Comparison of ENCODE assay signal across 8 cellular contexts in the genomic region with DNA sequence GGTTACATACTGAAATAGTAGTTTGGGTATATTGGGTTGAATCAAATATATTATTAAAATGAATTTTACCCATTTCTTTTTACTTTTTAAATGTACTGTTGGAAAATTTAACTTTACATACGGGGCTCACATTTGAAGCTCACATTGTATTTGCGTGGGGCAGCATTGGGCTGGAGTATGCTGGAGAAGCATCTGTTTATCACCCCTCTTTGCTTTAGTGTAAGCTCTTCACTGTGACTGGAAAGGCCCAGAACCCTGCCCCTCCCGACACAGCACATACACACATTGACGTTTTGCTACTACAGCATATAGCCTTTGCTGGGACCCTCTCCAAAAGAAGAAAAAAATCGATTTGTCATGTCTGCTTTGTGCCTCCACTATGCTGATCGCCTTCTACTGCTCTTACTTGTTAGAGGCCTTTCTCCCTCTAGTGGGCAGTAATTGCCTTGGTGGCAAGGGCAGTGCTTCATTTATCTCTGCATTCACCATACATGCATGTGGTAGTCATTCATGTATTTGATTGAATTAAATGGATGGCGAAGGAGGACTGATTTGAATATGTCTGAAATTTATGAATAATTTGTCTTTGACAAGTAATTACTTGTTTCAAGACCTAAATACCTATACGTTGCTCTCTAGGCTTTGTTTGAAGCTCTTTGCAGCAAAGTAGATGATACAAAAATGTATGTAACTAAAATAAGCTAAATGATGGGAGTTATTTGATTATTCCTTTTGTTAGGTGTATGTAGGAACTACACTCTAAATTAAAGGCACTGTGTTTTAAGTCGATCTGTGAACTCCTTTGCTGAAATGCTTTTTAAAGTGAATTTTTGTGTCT. TPM values are rescaled to one million over a fixed set of nuclear protein-coding genes. Genes with fewer than 3 reads are reported as not detected.
DNase-seq lines count a peak whose midpoint lies in the region; ATAC-seq, FAIRE-seq and TF ChIP-seq lines count a peak whose summit lies in the region.

No MANE protein-coding gene starts in this region.

- peaks cover 0 to 2% (median 0%) of the 10 kb centered on the region in 4 experiments; a peak in 1 of 7 replicates for H3K4me1 ChIP-seq in H1 (replicated peaks in 1 of 4; ENCODE audit: control insufficient read depth in 3 of 4, insufficient read depth in 4 of 4, low read length in 3 of 4)

- H3K4ac ChIP-seq in H1 (replicated peaks; ENCODE audit: insufficient read length, low read depth, low read length): no peak overlapping the region

- H3K27me3 ChIP-seq in H1 (replicated peaks in 1 of 4; ENCODE audit: control insufficient read depth in 3 of 4, extremely low read depth in 1 of 4, insufficient read depth in 3 of 4, low read length in 3 of 4): no peaks in the 10 kb centered on the region

- H3K9me3 ChIP-seq in H1 (ENCODE audit: insufficient read depth in 2 of 2, low read depth in 1 of 2, low read length in 1 of 2): no peaks in the 10 kb centered on the region

- FAIRE-seq in H1 (lab: Jason Lieb, UNC): peak; percentile 81

- H3K27me3 Mint-ChIP-seq in mesothelial cell of epicardium (ENCODE audit: low read depth): no peaks in the 10 kb centered on the region

- peaks cover 0 to 8% of the 10 kb centered on the region in 2 experiments; a peak in 1 of 4 replicates for H3K79me2 ChIP-seq in H1 (ENCODE audit: control insufficient read depth in 1 of 2, insufficient read depth in 2 of 2, low read length in 2 of 2)

- no peak overlapping the region for H4K8ac ChIP-seq in H1 (ENCODE audit: extremely low read depth, insufficient read depth, low read length)

- no peak overlapping the region for H2BK15ac ChIP-seq in H1 (ENCODE audit: low read length)

- peak; percentile 58 for ATAC-seq in HG03175 (IDR thresholded peaks at IDR 0.05; ENCODE audit: unreplicated experiment)

- 0 out of 2 replicates have a peak, but pooled peaks cover 3% of the 10 kb centered on the region for H3K79me1 ChIP-seq in H1 (ENCODE audit: low read depth, low read length)

- peak; percentile 75 to 81 for TF ChIP-seq RAD21 in H1 (IDR thresholded peaks at IDR 0.05 in 1 of 2, conservative IDR thresholded peaks at IDR 0.05 in 1 of 2; ENCODE audit: low read depth in 2 of 2, low read length in 2 of 2)

- no peak overlapping the region for H4K91ac ChIP-seq in H1 (replicated peaks; ENCODE audit: insufficient read length, low read length)

- POLR2A ChIA-PET in H1 (lab: Charles Lee; ENCODE audit: partially characterized antibody): interaction anchor here (0.6 to 1.5 kb wide), 2 partner anchors 10 to 152 kb away, joined by 3 read pairs; no protein-coding TSS in a partner anchor

- 75% methylated on average over 9 of the region's 9 CpGs; no CpG with 5 or more reads in 1 of the 2 experiments for WGBS in H1 (ENCODE audit: extremely low coverage in 1 of 2, insufficient coverage in 1 of 2, insufficient read length in 1 of 2, insufficient replicate concordance in 2 of 2, low coverage in 1 of 2, low lambda C conversion rate in 2 of 2, missing lambda C conversion rate in 1 of 2), 2 experiments

- H2BK5ac ChIP-seq in H1 (ENCODE audit: low read depth, low read length): no peak overlapping the region

- H3K36me3 ChIP-seq in H1 (ENCODE audit: control insufficient read depth in 2 of 4, insufficient read depth in 4 of 4, low read length in 3 of 4): peaks cover 6 to 36% (median 15%) of the 10 kb centered on the region in 4 experiments; a peak in 6 of 8 replicates

- 0 out of 2 replicates have a peak overlapping the region, but pooled peaks have one; percentile 19 for H3K27ac ChIP-seq in H1 (ENCODE audit: low read depth, low read length)

- H3K23ac ChIP-seq in H1 (ENCODE audit: insufficient read length): no peak overlapping the region

- H3K4me2 ChIP-seq in H1 (ENCODE audit: insufficient read depth in 1 of 2, low read depth in 2 of 2, low read length in 2 of 2): no peak overlapping the region

- no peak overlapping the region for H3K9ac ChIP-seq in H1 (replicated peaks in 1 of 4; ENCODE audit: extremely low read depth in 1 of 4, low read depth in 3 of 4, low read length in 3 of 4)

- H2AFZ ChIP-seq in H1 (ENCODE audit: low read length): no peak overlapping the region

- H3K4me3 Mint-ChIP-seq in mesothelial cell of epicardium: no peak overlapping the region

- H4K20me1 ChIP-seq in H1 (replicated peaks in 1 of 2; ENCODE audit: control insufficient read depth in 1 of 2, insufficient read depth in 2 of 2, low read length in 2 of 2): no peaks in the 10 kb centered on the region

- CTCF ChIA-PET in H1 (lab: Charles Lee; ENCODE audit: partially characterized antibody): interaction anchor here (0.7 to 2.2 kb wide), 24 partner anchors 11 to 430 kb away, joined by 3 to 12 read pairs (median 4); partner anchors contain the start of gene TXNDC2

- H2BK12ac ChIP-seq in H1 (ENCODE audit: low read depth, low read length): no peak overlapping the region

- no peak overlapping the region for H2BK120ac ChIP-seq in H1 (replicated peaks; ENCODE audit: low read depth, low read length)

- peak in 2 of 3 experiments; percentile 70 to 90; a peak in 3 of 4 replicates for TF ChIP-seq CTCF in H1 (IDR thresholded peaks at IDR 0.05; ENCODE audit: control extremely low read depth in 1 of 3, insufficient read depth in 1 of 3, low read depth in 1 of 3, low read length in 3 of 3)
- TF ChIP-seq CTCF in mesothelial cell of epicardium (IDR thresholded peaks at IDR 0.05; ENCODE audit: unreplicated experiment): peak; percentile 54

- no peak overlapping the region for H4K5ac ChIP-seq in H1 (ENCODE audit: insufficient read length, low read depth, low read length)

- H3K56ac ChIP-seq in H1 (replicated peaks; ENCODE audit: insufficient read length, low read depth, low read length): no peak overlapping the region

- peak overlapping the region; percentile 53; the same call in 1 of the 2 replicates for H3K18ac ChIP-seq in H1 (ENCODE audit: extremely low read depth, low read length)

- H3K23me2 ChIP-seq in H1 (ENCODE audit: low read depth, low read length): no peaks in the 10 kb centered on the region

- H3K14ac ChIP-seq in H1 (ENCODE audit: insufficient read length): no peak overlapping the region

- H3K9me3 Mint-ChIP-seq in mesothelial cell of epicardium: no peaks in the 10 kb centered on the region

- TF ChIP-seq EP300 in H1 (IDR thresholded peaks at IDR 0.05; ENCODE audit: borderline replicate concordance in 1 of 2, low read depth in 2 of 2, low read length in 2 of 2): no peak

- peak; percentile 25 for DNase-seq in Daoy (ENCODE audit: low read depth)
- peak; percentile 54 for DNase-seq in RPMI7951 (ENCODE audit: low read depth)
- no peak for DNase-seq in H1 (ENCODE audit: low read depth in 1 of 2, low spot score in 2 of 2)
- no peak for DNase-seq in mesothelial cell of epicardium (ENCODE audit: low spot score in 2 of 2, unreplicated experiment in 2 of 2)
- DNase-seq in mesenteric fat pad (ENCODE audit: low spot score): no peak
- DNase-seq in stimulated activated CD4-positive, alpha-beta T cell treated with anti-CD3 and anti-CD28 coated beads, Interleukin-15, amount 100 ng/mL, for 24 hours: no peak
- DNase-seq in activated gamma-delta T cell (lab: John Stamatoyannopoulos, UW): no peak

- H3K4me1 Mint-ChIP-seq in mesothelial cell of epicardium: peaks cover 5% of the 10 kb centered on the region

- peak overlapping the region; percentile 62 for H3K27ac Mint-ChIP-seq in mesothelial cell of epicardium

- no peak overlapping the region for H2AK5ac ChIP-seq in H1 (ENCODE audit: low read depth, low read length)

- no peak overlapping the region for H2BK20ac ChIP-seq in H1 (ENCODE audit: low read length)

- H3K36me3 Mint-ChIP-seq in mesothelial cell of epicardium: peaks cover 25% of the 10 kb centered on the region

- TF ChIP-seq POLR2A in H1 (IDR thresholded peaks at IDR 0.05; ENCODE audit: control extremely low read depth in 1 of 2, low read depth in 2 of 2, low read length in 2 of 2): no peak

- no peak overlapping the region for H3K4me3 ChIP-seq in H1 (ENCODE audit: extremely low read depth in 1 of 4, insufficient read depth in 2 of 4, low read depth in 3 of 4, low read length in 4 of 4)

TF ChIP-seq in H1, 55 proteins besides CTCF, POLR2A, EP300 and RAD21 (continues in another document):
- TF ChIP-seq SAP30 (IDR thresholded peaks at IDR 0.05; ENCODE audit: insufficient read depth, insufficient replicate concordance, low read length) (no peak), SIN3A (conservative IDR thresholded peaks at IDR 0.05 in 1 of 2, IDR thresholded peaks at IDR 0.05 in 1 of 2; ENCODE audit: low read depth in 1 of 2, low read length in 2 of 2) (no peak), TBP (IDR thresholded peaks at IDR 0.05; ENCODE audit: low read depth, low read length) (no peak), TEAD4 (IDR thresholded peaks at IDR 0.05; ENCODE audit: low read depth, low read length) (no peak)

RNA-seq across cellular contexts. Expression of gene VAPA, which starts 37.4 kb away (rescaled TPM):
- total RNA-seq in Daoy (2014; rRNA removed; shearing (Covaris generic)): 323 and 410 TPM in 2 replicates
- 231 and 258 TPM in 2 replicates for total RNA-seq in RPMI7951 (2014; rRNA removed; shearing (Covaris generic))
- 128 and 130 TPM in 2 replicates for total RNA-seq in H1 (2021; fragmentation: NEBNext Ultra II Directional; extraction: Animal tissue kit (Norgen Biotek cat#: 25700))
- polyA plus RNA-seq in H1 (2011; rRNA removed): 44.4 and 79.7 TPM in 2 replicates
- 115 TPM for polyA plus RNA-seq in H1 (2011; cell fraction: cytosol; rRNA removed)
- polyA plus RNA-seq in H1 (2011; cell fraction: nucleus; rRNA removed): 58.2 TPM
- polyA plus RNA-seq in H1 (2012, experiment 1 of 2): 84.4 to 121 TPM (median 101 TPM) in 4 replicates
- 35.1 TPM for polyA plus RNA-seq in H1 (2012, experiment 2 of 2)
- 86.3 TPM for polyA plus RNA-seq in H1 (2013, experiment 1 of 2)
- polyA plus RNA-seq in H1 (2013, experiment 2 of 2): 89.4 TPM
- 63.8 and 88.5 TPM in 2 replicates for polyA minus RNA-seq in H1 (2011; rRNA and poly(A)+ RNA removed)
- polyA minus RNA-seq in H1 (2011; cell fraction: cytosol; rRNA and poly(A)+ RNA removed): 77.8 TPM
- polyA minus RNA-seq in H1 (2011; cell fraction: nucleus; rRNA and poly(A)+ RNA removed): 59.6 TPM
- total RNA-seq in mesothelial cell of epicardium: 126 to 131 TPM (median 130 TPM) in 3 replicates
- total RNA-seq in mesenteric fat pad: 182 TPM

Comparison
In these comparisons a context has a peak if more than half of its experiments do, and no peak if none do; other contexts are left out.
1. DNase-seq: peak in Daoy (single experiment) and RPMI7951 (single experiment); none in H1 (0 of 2), mesothelial cell of epicardium (0 of 2), mesenteric fat pad (single experiment), stimulated activated CD4-positive, alpha-beta T cell treated with anti-CD3 and anti-CD28 coated beads, Interleukin-15, amount 100 ng/mL, for 24 hours (single experiment) and activated gamma-delta T cell (single experiment).